Comparison of ENCODE assay signal across 15 cellular contexts in the genomic region with DNA sequence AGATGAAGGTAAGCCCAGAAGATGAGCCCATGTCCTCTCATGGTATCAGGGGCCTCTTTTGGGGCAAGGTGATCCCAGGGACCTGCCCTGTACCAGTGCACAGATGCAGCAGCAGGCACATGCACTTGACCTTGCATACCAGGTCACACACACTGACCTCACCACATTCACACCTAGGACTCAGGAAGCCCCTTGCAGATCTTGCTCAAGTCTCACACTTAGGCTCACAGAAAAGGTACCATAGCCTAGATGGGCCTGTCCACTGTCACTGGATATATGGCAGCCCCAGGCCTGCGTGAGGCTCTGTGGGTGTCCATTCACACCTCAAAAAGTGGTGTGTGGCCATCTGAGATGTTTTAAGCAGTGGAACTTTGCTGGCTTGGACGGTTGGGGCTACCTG. TPM values are rescaled to one million over a fixed set of nuclear protein-coding genes. Genes with fewer than 3 reads are reported as not detected.
DNase-seq lines count a peak whose midpoint lies in the region; ATAC-seq and TF ChIP-seq lines count a peak whose summit lies in the region.
"Had no signal": no experiment of that assay in that cellular context is flagged by ENCODE, and none has a peak within 500 bp of the region (broad histone marks: within the 10 kb centered on the region; RNA-seq: fewer than 3 reads in every experiment).

No MANE protein-coding gene starts in this region.

- no peak for ATAC-seq in left lung

- no peak overlapping the region for H2AK5ac ChIP-seq in neuronal stem cell (ENCODE audit: low read depth, low read length)

- BruUV-seq in A673 (replicated peaks; lab: Mats Ljungman, UMichigan) = no TSS peak

- H3K4me2 ChIP-seq in neuronal stem cell (ENCODE audit: insufficient read depth, low read length, poor library complexity, severe bottlenecking) = no peak overlapping the region
- H3K4me2 ChIP-seq: BLaER1 treated with 17β-estradiol and CSF1 and Interleukin-3, amounts not matched to agents 10 nM and 100 nM had no signal

- H3K27me3 ChIP-seq in left lung = no peaks in the 10 kb centered on the region
- peaks cover 0 to 87% (median 0%) of the 10 kb centered on the region in 3 experiments for H3K27me3 ChIP-seq in neuronal stem cell (ENCODE audit: control insufficient read depth in 3 of 3, insufficient read depth in 3 of 3, low read depth in 1 of 3, low read length in 3 of 3)
- H3K27me3 ChIP-seq in A673 (replicated peaks; ENCODE audit: insufficient read depth, low read depth, low read length, poor library complexity) = no peaks in the 10 kb centered on the region
- H3K27me3 ChIP-seq: BLaER1 treated with 17β-estradiol and CSF1 and Interleukin-3, amounts not matched to agents 10 nM and 100 nM had no signal

- H2AFZ ChIP-seq in neuronal stem cell (ENCODE audit: low read length) = no peak overlapping the region

- peak overlapping the region; percentile 37 for H3K23ac ChIP-seq in neuronal stem cell (ENCODE audit: low read depth, low read length, poor library complexity)

- CTCF ChIA-PET in A673 (lab: Charles Lee) = no interaction called here

- no peak overlapping the region for H3K4ac ChIP-seq in neuronal stem cell (ENCODE audit: low read length)

- no peak overlapping the region for H2BK12ac ChIP-seq in neuronal stem cell (ENCODE audit: low read length)

- no peaks in the 10 kb centered on the region for H3K36me3 Mint-ChIP-seq in activated naive CD4-positive, alpha-beta T cell treated with anti-CD3 and anti-CD28 coated beads, Interleukin-2, amount 50 U/mL, for 24 hours

- no peak overlapping the region for H3K14ac ChIP-seq in neuronal stem cell (ENCODE audit: low read length)

- intact Hi-C loops in left lung (cut with DNase I) = no loop called here
- intact Hi-C loops in A673 (cut with micrococcal nuclease; ENCODE audit: unreplicated experiment) = no loop called here

- no peak overlapping the region for H4K91ac ChIP-seq in neuronal stem cell (ENCODE audit: low read depth, low read length, poor library complexity)

- H3K4me3 ChIP-seq in left lung (no peak overlapping the region), neuronal stem cell (ENCODE audit: low read length in 2 of 2) (peak overlapping the region in 1 of 2 donors; percentile 14), A673 (ENCODE audit: low read depth, low read length, poor library complexity, severe bottlenecking) (no peak overlapping the region)
- H3K4me3 ChIP-seq: BLaER1 treated with 17β-estradiol and CSF1 and Interleukin-3, amounts not matched to agents 10 nM and 100 nM had no signal

- no peak overlapping the region for H3K4me3 Mint-ChIP-seq in activated naive CD4-positive, alpha-beta T cell treated with anti-CD3 and anti-CD28 coated beads, Interleukin-2, amount 50 U/mL, for 24 hours
- H3K4me3 Mint-ChIP-seq: CD4-positive, alpha-beta T cell; H9 had no signal

- H2BK120ac ChIP-seq in neuronal stem cell (ENCODE audit: low read depth, low read length) = no peak overlapping the region

- POLR2A ChIA-PET in A673 (lab: Charles Lee; ENCODE audit: low non-redundant PET) = no interaction called here

- no peak overlapping the region for H2BK15ac ChIP-seq in neuronal stem cell (ENCODE audit: low read length)

- no peak overlapping the region for H2BK5ac ChIP-seq in neuronal stem cell (ENCODE audit: low read length)

- H3K18ac ChIP-seq in neuronal stem cell (ENCODE audit: low read length) = peak overlapping the region; percentile 50

- H3K27me3 Mint-ChIP-seq in activated naive CD4-positive, alpha-beta T cell treated with anti-CD3 and anti-CD28 coated beads, Interleukin-2, amount 50 U/mL, for 24 hours = no peaks in the 10 kb centered on the region
- H3K27me3 Mint-ChIP-seq: CD4-positive, alpha-beta T cell had no signal

- no CpG with 5 or more reads among the region's 2 CpGs for WGBS in neuronal stem cell (ENCODE audit: extremely low coverage in 2 of 2, insufficient read length in 2 of 2, insufficient replicate concordance in 1 of 2), 2 donors

- peak overlapping the region; percentile 72 for H4K8ac ChIP-seq in neuronal stem cell (ENCODE audit: low read depth, low read length)

- H3K79me1 ChIP-seq in neuronal stem cell (ENCODE audit: low read depth, low read length) = no peaks in the 10 kb centered on the region

- no peaks in the 10 kb centered on the region for H3K9me3 Mint-ChIP-seq in activated naive CD4-positive, alpha-beta T cell treated with anti-CD3 and anti-CD28 coated beads, Interleukin-2, amount 50 U/mL, for 24 hours
- H3K9me3 Mint-ChIP-seq: CD4-positive, alpha-beta T cell; H9 had no signal

- H3K27ac Mint-ChIP-seq in activated naive CD4-positive, alpha-beta T cell treated with anti-CD3 and anti-CD28 coated beads, Interleukin-2, amount 50 U/mL, for 24 hours = peak overlapping the region; percentile 59
- H3K27ac Mint-ChIP-seq: CD4-positive, alpha-beta T cell had no signal

- H3K27ac ChIP-seq in left lung (peak overlapping the region; percentile 23 to 53), neuronal stem cell (replicated peaks; ENCODE audit: low read length) (no peak overlapping the region), A673 (ENCODE audit: low read depth, low read length, poor library complexity, severe bottlenecking) (no peak overlapping the region)
- H3K27ac ChIP-seq: BLaER1 treated with 17β-estradiol and CSF1 and Interleukin-3, amounts not matched to agents 10 nM and 100 nM had no signal

- no peak for DNase-seq in activated naive CD4-positive, alpha-beta T cell treated with Interleukin-2 at 50 U/mL for 16 hours
- DNase-seq in left lung = no peak
- no peak for DNase-seq in neuronal stem cell (ENCODE audit: low spot score)
- no peak for DNase-seq in A673 (ENCODE audit: low spot score)
- no peak for DNase-seq in T-helper 2 cell
- DNase-seq in NCI-H226 = no peak
- DNase-seq: 8988T; ACHN; CD4-positive, alpha-beta T cell; DMS153; DMS79 treated with DMSO at 0.1 percent for 48 hours; GOT3; H9 had no signal

- H3K4me1 ChIP-seq in left lung = peaks cover 26 to 33% of the 10 kb centered on the region in 2 donors
- H3K4me1 ChIP-seq in neuronal stem cell (ENCODE audit: control insufficient read depth in 2 of 2, insufficient read depth in 1 of 2, low read depth in 1 of 2, low read length in 2 of 2) = peaks cover 0 to 7% of the 10 kb centered on the region in 2 donors
- no peaks in the 10 kb centered on the region for H3K4me1 ChIP-seq in A673 (ENCODE audit: insufficient read depth, low read length, poor library complexity, severe bottlenecking)

- H3K9ac ChIP-seq in neuronal stem cell (ENCODE audit: low read depth, low read length, poor library complexity) = no peak overlapping the region
- H3K9ac ChIP-seq: BLaER1 treated with 17β-estradiol and CSF1 and Interleukin-3, amounts not matched to agents 10 nM and 100 nM had no signal

- no peaks in the 10 kb centered on the region for H3K36me3 ChIP-seq in left lung
- H3K36me3 ChIP-seq in neuronal stem cell (replicated peaks in 1 of 2; ENCODE audit: control insufficient read depth in 2 of 2, insufficient read depth in 2 of 2, low read length in 2 of 2) = no peaks in the 10 kb centered on the region
- no peaks in the 10 kb centered on the region for H3K36me3 ChIP-seq in A673 (ENCODE audit: insufficient read depth, low read length, poor library complexity, severe bottlenecking)
- H3K36me3 ChIP-seq: BLaER1 treated with 17β-estradiol and CSF1 and Interleukin-3, amounts not matched to agents 10 nM and 100 nM had no signal

- H3K9me3 ChIP-seq in left lung (no peaks in the 10 kb centered on the region), neuronal stem cell (replicated peaks in 1 of 2; ENCODE audit: control insufficient read depth in 2 of 2, insufficient read depth in 1 of 2, low read depth in 1 of 2, low read length in 2 of 2) (no peaks in the 10 kb centered on the region), A673 (ENCODE audit: low read depth, low read length, poor library complexity, severe bottlenecking) (no peaks in the 10 kb centered on the region)
- H3K9me3 ChIP-seq: BLaER1 treated with 17β-estradiol and CSF1 and Interleukin-3, amounts not matched to agents 10 nM and 100 nM had no signal

- peaks cover 8% of the 10 kb centered on the region for H3K4me1 Mint-ChIP-seq in activated naive CD4-positive, alpha-beta T cell treated with anti-CD3 and anti-CD28 coated beads, Interleukin-2, amount 50 U/mL, for 24 hours

- no peak for TF ChIP-seq CTCF in left lung (IDR thresholded peaks at IDR 0.05)
- TF ChIP-seq CTCF in A673 (conservative IDR thresholded peaks at IDR 0.05; ENCODE audit: low read depth, low read length) = no peak

RNA-seq across cellular contexts. Expression of a gene that starts 58.7 kb away (rescaled TPM):
- total RNA-seq in left lung (10 to 100 TPM; 51.4 to 86.6 TPM), A673 (2021) (0.17 and 0.68 TPM in 2 replicates)
- polyA plus RNA-seq in neuronal stem cell (2013, experiment 1 of 2) = 12.5 TPM
- 12.2 TPM for polyA plus RNA-seq in neuronal stem cell (2013, experiment 2 of 2)

Comparison
In these comparisons a context has a peak if more than half of its experiments do, and no peak if none do; other contexts are left out.
1. H3K27ac ChIP-seq: peak in left lung (2 of 2); none in neuronal stem cell (single experiment) and A673 (single experiment).
2. RNA of a gene that starts 58.7 kb away (total RNA-seq): 51.4 to 86.6 TPM in left lung; 0.17 to 0.68 TPM in A673; every median in the first group is over 10 times any median in the second.